ENCODE assay signal across 8 cellular contexts in the genomic region with DNA sequence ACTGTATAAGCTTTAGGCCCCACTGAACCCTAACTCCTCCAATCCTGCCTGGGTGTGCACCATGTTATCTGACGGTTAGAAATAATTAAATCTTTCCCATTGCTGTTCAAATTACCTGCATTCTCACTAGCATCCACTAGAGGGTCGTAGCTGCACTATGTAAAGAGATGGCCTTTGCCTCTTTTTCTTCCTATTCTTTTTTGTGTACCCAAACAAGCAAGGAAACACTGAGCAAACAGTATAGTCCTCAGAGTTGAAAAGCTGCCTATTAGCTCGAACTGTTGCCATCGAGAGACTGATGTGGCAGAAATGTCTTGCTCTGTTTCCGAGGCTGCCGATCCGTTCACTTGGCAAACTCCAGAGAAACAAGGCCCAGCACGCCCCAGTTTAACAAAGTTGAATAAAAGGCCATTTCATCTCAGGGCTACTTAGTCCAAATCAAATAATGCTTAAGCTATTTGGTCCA.
DNase-seq lines count a peak whose midpoint lies in the region; ATAC-seq, FAIRE-seq and TF ChIP-seq lines count a peak whose summit lies in the region.

No MANE protein-coding gene starts in this region.

- H3K9me3 ChIP-seq in right atrium auricular region, result no peaks in the 10 kb centered on the region

- no peaks in the 10 kb centered on the region for H3K36me3 ChIP-seq in right atrium auricular region

- H3K27ac ChIP-seq in HL-60 (replicated peaks) (no peak overlapping the region), right atrium auricular region (no peak overlapping the region)

- FAIRE-seq in G401.6 (lab: Jason Lieb, UNC), result peak; percentile 94

- DNase-seq in HL-60 (ENCODE audit: low read depth in 1 of 2, low spot score in 1 of 2), result peak; percentile 1 to 35
- peak; percentile 16 for DNase-seq in NOMO-1 treated with DMSO at 0.1 percent for 48 hours (lab: John Stamatoyannopoulos, UW; ENCODE audit: unreplicated experiment)
- peak; percentile 52 for DNase-seq in amniotic stem cell (lab: John Stamatoyannopoulos, UW)
- DNase-seq in right atrium auricular region (ENCODE audit: low spot score), result no peak
- DNase-seq in retina, result peak; percentile 68
- DNase-seq in NCI-H1048 (lab: John Stamatoyannopoulos, UW), result no peak

- H3K4me1 ChIP-seq in right atrium auricular region, result no peaks in the 10 kb centered on the region

- peak; percentile 70 for TF ChIP-seq CTCF in HL-60 (IDR thresholded peaks at IDR 0.05; ENCODE audit: insufficient read depth, low read length)
- peak; percentile 65 to 89 for TF ChIP-seq CTCF in right atrium auricular region (IDR thresholded peaks at IDR 0.05)

- H3K4me3 ChIP-seq in HL-60 (replicated peaks; ENCODE audit: insufficient read depth, low read length) (no peak overlapping the region), right atrium auricular region (no peak overlapping the region)

- no peaks in the 10 kb centered on the region for H3K27me3 ChIP-seq in HL-60 (ENCODE audit: insufficient read depth, poor library complexity, severe bottlenecking)
- no peaks in the 10 kb centered on the region for H3K27me3 ChIP-seq in right atrium auricular region

- peak; percentile 91 for ATAC-seq in GM21526 (IDR thresholded peaks at IDR 0.05; ENCODE audit: low FRiP score, unreplicated experiment)

Comparison
In these comparisons a context has a peak if more than half of its experiments do, and no peak if none do; other contexts are left out.
1. DNase-seq: peak in HL-60 (2 of 2), NOMO-1 treated with DMSO at 0.1 percent for 48 hours (single experiment), amniotic stem cell (single experiment) and retina (single experiment); none in right atrium auricular region (single experiment) and NCI-H1048 (single experiment).